Comparison of ENCODE assay signal across 9 cellular contexts in genomic region chrX:107978707-107979307, GRCh38. TPM values are rescaled to one million over a fixed set of nuclear protein-coding genes. Genes with fewer than 3 reads are reported as not detected.
DNase-seq lines count a peak whose midpoint lies in the region; ATAC-seq, FAIRE-seq and TF ChIP-seq lines count a peak whose summit lies in the region.
"Had no signal": no experiment of that assay in that cellular context is flagged by ENCODE, and none has a peak within 500 bp of the region (broad histone marks: within the 10 kb centered on the region; RNA-seq: fewer than 3 reads in every experiment).

No MANE protein-coding gene starts in this region.

- H3K4me1 Mint-ChIP-seq in MCF 10A (ENCODE audit: insufficient read depth, unreplicated experiment): no peaks in the 10 kb centered on the region
- H3K4me1 Mint-ChIP-seq in CD8-positive, alpha-beta memory T cell: peaks cover 0 to 2% (median 0%) of the 10 kb centered on the region in 3 donors

- ATAC-seq in GM21447 (IDR thresholded peaks at IDR 0.05; ENCODE audit: unreplicated experiment): no peak
- no peak for ATAC-seq in HG02588 (IDR thresholded peaks at IDR 0.05; ENCODE audit: unreplicated experiment)

- H3K4me1 ChIP-seq in KMS-11 (ENCODE audit: low read depth, poor library complexity, severe bottlenecking): no peaks in the 10 kb centered on the region
- no peaks in the 10 kb centered on the region for H3K4me1 ChIP-seq in CD8-positive, alpha-beta memory T cell (ENCODE audit: insufficient read depth, low read length)

- no peak overlapping the region for H2AFZ ChIP-seq in KMS-11 (ENCODE audit: low read depth)

- peak; percentile 64 for TF ChIP-seq CTCF in KMS-11 (conservative IDR thresholded peaks at IDR 0.05; ENCODE audit: low read depth, low read length)
- TF ChIP-seq CTCF in MCF 10A (IDR thresholded peaks at IDR 0.05; ENCODE audit: unreplicated experiment): peak; percentile 61

- no peak overlapping the region for H3K4me3 Mint-ChIP-seq in MCF 10A (ENCODE audit: unreplicated experiment)
- no peak overlapping the region for H3K4me3 Mint-ChIP-seq in CD8-positive, alpha-beta memory T cell

- TF ChIP-seq POLR2A in GM12891 (IDR thresholded peaks at IDR 0.05; ENCODE audit: low read depth, low read length): no peak

- H3K27me3 ChIP-seq in KMS-11 (ENCODE audit: insufficient read depth, low read depth): no peaks in the 10 kb centered on the region
- no peaks in the 10 kb centered on the region for H3K27me3 ChIP-seq in CD8-positive, alpha-beta memory T cell (ENCODE audit: insufficient read depth, low read length, poor library complexity, severe bottlenecking)

- no TSS peak for BruUV-seq in MCF 10A (replicated peaks; lab: Mats Ljungman, UMichigan)

- H3K4me2 ChIP-seq in KMS-11: no peak overlapping the region

- peak overlapping the region; percentile 11 for H3K27ac Mint-ChIP-seq in MCF 10A (ENCODE audit: low read depth, unreplicated experiment)
- H3K27ac Mint-ChIP-seq in CD8-positive, alpha-beta memory T cell: no peak overlapping the region

- no peaks in the 10 kb centered on the region for H3K36me3 ChIP-seq in KMS-11 (ENCODE audit: insufficient read depth)
- H3K36me3 ChIP-seq in CD8-positive, alpha-beta memory T cell (ENCODE audit: insufficient read depth, low read length): no peaks in the 10 kb centered on the region

- FAIRE-seq in GM12891 (lab: Jason Lieb, UNC): no peak
- FAIRE-seq: endometrium had no signal

- H3K27ac ChIP-seq in KMS-11: no peak overlapping the region
- no peak overlapping the region for H3K27ac ChIP-seq in CD8-positive, alpha-beta memory T cell (ENCODE audit: low read depth, low read length)

- intact Hi-C loops in MCF 10A (cut with micrococcal nuclease): loop anchor here (1.0 to 10.0 kb wide), 2 partner anchors 93 to 304 kb away; no protein-coding TSS in a partner anchor

- POLR2A ChIA-PET in MCF 10A (lab: Yijun Ruan, JAX): interaction anchor here (0.7 to 0.8 kb wide), 2 partner anchors 23 to 59 kb away, joined by 3 read pairs; no protein-coding TSS in a partner anchor
- POLR2A ChIA-PET in CD8-positive, alpha-beta memory T cell (lab: Charles Lee): no interaction called here

- CTCF ChIA-PET in MCF 10A (lab: Yijun Ruan, JAX): interaction anchor here (0.6 to 1.7 kb wide), 7 partner anchors 10 to 953 kb away, joined by 3 to 10 read pairs (median 4); no protein-coding TSS in a partner anchor
- CTCF ChIA-PET in CD8-positive, alpha-beta memory T cell (lab: Charles Lee): interaction anchor here (1.1 to 1.2 kb wide), 2 partner anchors 17 to 92 kb away, joined by 3 to 4 read pairs; no protein-coding TSS in a partner anchor

- no peaks in the 10 kb centered on the region for H3K9me3 Mint-ChIP-seq in MCF 10A (ENCODE audit: unreplicated experiment)
- H3K9me3 Mint-ChIP-seq in CD8-positive, alpha-beta memory T cell: peaks cover 0 to 2% (median 0%) of the 10 kb centered on the region in 5 donors

- H3K79me2 ChIP-seq in KMS-11 (ENCODE audit: insufficient read depth, low read depth): no peaks in the 10 kb centered on the region

- DNase-seq in EL (peak; percentile 13), MCF 10A (ENCODE audit: unreplicated experiment) (peak; percentile 59), myocyte (ENCODE audit: low read depth) (peak; percentile 39), GM12891 (ENCODE audit: insufficient read length, low spot score) (no peak)
- DNase-seq in CD8-positive, alpha-beta memory T cell: no peak

- H3K27me3 Mint-ChIP-seq in MCF 10A (ENCODE audit: insufficient read depth, unreplicated experiment): peaks cover 74% of the 10 kb centered on the region
- peaks cover 0 to 7% of the 10 kb centered on the region in 2 donors for H3K27me3 Mint-ChIP-seq in CD8-positive, alpha-beta memory T cell

- no peaks in the 10 kb centered on the region for H3K36me3 Mint-ChIP-seq in MCF 10A (ENCODE audit: insufficient read depth, unreplicated experiment)
- H3K36me3 Mint-ChIP-seq in CD8-positive, alpha-beta memory T cell: no peaks in the 10 kb centered on the region

- no peak overlapping the region for H3K9ac ChIP-seq in KMS-11

- no peak overlapping the region for H3K4me3 ChIP-seq in KMS-11 (IDR thresholded peaks at IDR 0.05; ENCODE audit: insufficient read depth, low read depth, low read length)
- H3K4me3 ChIP-seq in CD8-positive, alpha-beta memory T cell (ENCODE audit: low read length): no peak overlapping the region

- no peaks in the 10 kb centered on the region for H3K9me3 ChIP-seq in CD8-positive, alpha-beta memory T cell (ENCODE audit: low read length)

- no peaks in the 10 kb centered on the region for H4K20me1 ChIP-seq in KMS-11 (ENCODE audit: insufficient read depth)

TF ChIP-seq in GM12891, 5 proteins besides CTCF, POLR2A, EP300 and RAD21:
- TF ChIP-seq POLR2AphosphoS5 (IDR thresholded peaks at IDR 0.05; ENCODE audit: low read depth, low read length) (no peak), TAF1 (IDR thresholded peaks at IDR 0.05; ENCODE audit: low read depth, low read length) (no peak), SPI1 (IDR thresholded peaks at IDR 0.05; ENCODE audit: low read depth, low read length) (no peak), PAX5 (IDR thresholded peaks at IDR 0.05; ENCODE audit: insufficient read depth, low read length, severe bottlenecking) (no peak), POU2F2 (IDR thresholded peaks at IDR 0.05; ENCODE audit: low read depth, low read length) (no peak)

RNA-seq across cellular contexts. Expression of gene TEX13B, which starts 3.4 kb away (rescaled TPM):
- total RNA-seq in MCF 10A (2022) (not detected in 2 replicates), myocyte (not detected in 2 replicates)
- not detected for polyA plus RNA-seq in myocyte (2012)
- polyA plus RNA-seq in GM12891 (2012; ENCODE audit: low read depth, missing spikeins): not detected
- total RNA-seq in CD8-positive, alpha-beta memory T cell: not detected
- polyA plus RNA-seq in CD8-positive, alpha-beta memory T cell: not detected

Comparison
In these comparisons a context has a peak if more than half of its experiments do, and no peak if none do; other contexts are left out.
1. DNase-seq: peak in EL (single experiment), MCF 10A (single experiment) and myocyte (single experiment); none in GM12891 (single experiment) and CD8-positive, alpha-beta memory T cell (0 of 5).